Comparison of ENCODE assay signal across 8 cellular contexts in genomic region chr11:66311965-66312548, GRCh38. TPM values are rescaled to one million over a fixed set of nuclear protein-coding genes. Genes with fewer than 3 reads are reported as not detected.
A peak's percentile ranks its signal among the peaks of the same experiment; 100 is the strongest.
DNase-seq lines count a peak whose midpoint lies in the region; ATAC-seq, FAIRE-seq and TF ChIP-seq lines count a peak whose summit lies in the region.

No MANE protein-coding gene starts in this region.

- 0 to 1% (median 0%) methylated on average over 15 to 44 of the region's 44 CpGs for WGBS in adrenal gland, 4 donors
- under 1% methylated on average over 43 of the region's 44 CpGs for WGBS in prostate gland

- peak; percentile 99 for FAIRE-seq in GM12892 (lab: Jason Lieb, UNC)

- H3K27ac ChIP-seq in adrenal gland (peak overlapping the region; percentile 67 to 91 (median 81)), left ventricle myocardium inferior (replicated peaks) (peak overlapping the region; percentile 92), prostate gland (peak overlapping the region; percentile 82 to 87)

- H3K9me3 ChIP-seq in adrenal gland (replicated peaks in 1 of 3) = no peaks in the 10 kb centered on the region
- no peaks in the 10 kb centered on the region for H3K9me3 ChIP-seq in left ventricle myocardium inferior (replicated peaks)
- no peaks in the 10 kb centered on the region for H3K9me3 ChIP-seq in prostate gland

- peak; percentile 63 for ATAC-seq in HG02852 (IDR thresholded peaks at IDR 0.05; ENCODE audit: unreplicated experiment)

- DNase-seq in GM12892 (ENCODE audit: insufficient read length) (peak; percentile 93), NCI-H1436 (lab: John Stamatoyannopoulos, UW) (peak; percentile 94), T follicular helper cell (ENCODE audit: low read depth) (peak; percentile 97), adrenal gland (peak; percentile 87 to 97 (median 92)), left ventricle myocardium inferior (peak; percentile 93), prostate gland (ENCODE audit: low spot score) (peak; percentile 95), ureter (ENCODE audit: low spot score) (peak; percentile 90)

- no peaks in the 10 kb centered on the region for H3K36me3 ChIP-seq in adrenal gland (replicated peaks in 1 of 2)
- no peaks in the 10 kb centered on the region for H3K36me3 ChIP-seq in left ventricle myocardium inferior
- H3K36me3 ChIP-seq in prostate gland = no peaks in the 10 kb centered on the region

- TF ChIP-seq POLR2A in GM12892 (IDR thresholded peaks at IDR 0.05; ENCODE audit: low read depth, low read length) (no peak), adrenal gland (IDR thresholded peaks at IDR 0.05) (peak in 1 of 2 donors; percentile 57), prostate gland (IDR thresholded peaks at IDR 0.05) (peak; percentile 39)

- TF ChIP-seq CTCF in adrenal gland (IDR thresholded peaks at IDR 0.05) (peak; percentile 34 to 97 (median 90)), left ventricle myocardium inferior (IDR thresholded peaks at IDR 0.05; ENCODE audit: borderline replicate concordance) (peak; percentile 48), prostate gland (IDR thresholded peaks at IDR 0.05) (peak; percentile 63 to 96 (median 90))

- peak overlapping the region in 3 of 4 donors; percentile 36 to 57 (median 48) for H3K4me3 ChIP-seq in adrenal gland
- peak overlapping the region; percentile 73 for H3K4me3 ChIP-seq in left ventricle myocardium inferior
- H3K4me3 ChIP-seq in prostate gland = peak overlapping the region; percentile 34 to 43

- intact Hi-C loops in adrenal gland (cut with DNase I) (no loop called here), left ventricle myocardium inferior (cut with micrococcal nuclease) (loop anchor here (5.0 kb wide), 1 partner anchor 75 kb away; no protein-coding TSS in a partner anchor), prostate gland (cut with DNase I) (loop anchor here (2.0 kb wide), 2 partner anchors 17 to 77 kb away; no protein-coding TSS in a partner anchor)

- no peaks in the 10 kb centered on the region for H3K27me3 ChIP-seq in adrenal gland
- no peaks in the 10 kb centered on the region for H3K27me3 ChIP-seq in left ventricle myocardium inferior (ENCODE audit: low read depth)
- no peaks in the 10 kb centered on the region for H3K27me3 ChIP-seq in prostate gland (replicated peaks; ENCODE audit: insufficient read depth)

- H3K4me1 ChIP-seq in adrenal gland (replicated peaks in 1 of 2) (peaks cover 6 to 7% of the 10 kb centered on the region in 2 donors), left ventricle myocardium inferior (peaks cover 30% of the 10 kb centered on the region), prostate gland (replicated peaks) (no peaks in the 10 kb centered on the region)

RNA-seq across cellular contexts. Expression of gene CD248, which starts 4.8 kb away (rescaled TPM):
- not detected for polyA plus RNA-seq in GM12892 (2012; ENCODE audit: missing spikeins)
- 10 to 100 TPM in 7 of 8 donors, 1 to 10 TPM in 1; 9.0 to 21.7 (median 15.8) TPM for total RNA-seq in adrenal gland
- polyA plus RNA-seq in adrenal gland = 10 to 100 TPM in 2 of 3 donors, 1 to 10 TPM in 1; 4.2 to 28.0 (median 19.2) TPM
- 12.3 TPM for total RNA-seq in left ventricle myocardium inferior
- total RNA-seq in prostate gland = 1 to 10 TPM; 1.9 to 7.3 TPM
- total RNA-seq in ureter = 49.2 TPM

RNA-seq across cellular contexts. Expression of gene TMEM151A, which starts 20.4 kb away (rescaled TPM):
- polyA plus RNA-seq in GM12892 (2012; ENCODE audit: missing spikeins) = not detected
- 1 to 10 TPM in 3 of 8 donors, under 1 TPM in 2, not detected in 3; 0.07 to 2.3 (median 1.3) TPM for total RNA-seq in adrenal gland
- polyA plus RNA-seq in adrenal gland = 1 to 10 TPM in 2 of 3 donors, under 1 TPM in 1; 0.42 to 6.8 (median 1.9) TPM
- not detected for total RNA-seq in left ventricle myocardium inferior
- total RNA-seq in prostate gland = under 1 TPM; 0.17 to 0.50 TPM
- total RNA-seq in ureter = not detected

RNA-seq across cellular contexts. Expression of gene YIF1A, which starts 23.1 kb away (rescaled TPM):
- 25.8 TPM for polyA plus RNA-seq in GM12892 (2012; ENCODE audit: missing spikeins)
- total RNA-seq in adrenal gland = 100 to 1,000 TPM in 4 of 8 donors, 10 to 100 TPM in 4; 69.7 to 154 (median 97.1) TPM
- polyA plus RNA-seq in adrenal gland = 100 to 1,000 TPM in 2 of 3 donors, 10 to 100 TPM in 1; 97.9 to 129 (median 104) TPM
- 45.6 TPM for total RNA-seq in left ventricle myocardium inferior
- 100 to 1,000 TPM in 1 of 2 donors, 10 to 100 TPM in 1; 92.6 to 112 TPM for total RNA-seq in prostate gland
- 78.7 TPM for total RNA-seq in ureter

RNA-seq across cellular contexts. Expression of gene RIN1, which starts 24.2 kb away (rescaled TPM):
- not detected for polyA plus RNA-seq in GM12892 (2012; ENCODE audit: missing spikeins)
- total RNA-seq in adrenal gland (10 to 100 TPM in 2 of 8 donors, 1 to 10 TPM in 6; 4.6 to 13.1 (median 7.1) TPM), left ventricle myocardium inferior (1.0 TPM), prostate gland (10 to 100 TPM; 12.8 to 16.9 TPM), ureter (16.7 TPM)
- polyA plus RNA-seq in adrenal gland = 10 to 100 TPM in 2 of 3 donors, 1 to 10 TPM in 1; 1.6 to 15.2 (median 10.9) TPM

RNA-seq across cellular contexts. Expression of gene BRMS1, which starts 32.8 kb away (rescaled TPM):
- polyA plus RNA-seq in GM12892 (2012; ENCODE audit: missing spikeins) = 24.6 TPM
- 10 to 100 TPM; 22.4 to 52.4 (median 40.2) TPM for total RNA-seq in adrenal gland
- polyA plus RNA-seq in adrenal gland = 10 to 100 TPM; 41.1 to 55.3 (median 53.8) TPM
- total RNA-seq in left ventricle myocardium inferior = 14.7 TPM
- total RNA-seq in prostate gland = 10 to 100 TPM; 55.7 to 71.3 TPM
- total RNA-seq in ureter = 25.7 TPM

Comparison
In these comparisons a context has a peak if more than half of its experiments do, and no peak if none do; other contexts are left out.
1. Peak in every context shown above with its lines: DNase-seq, ATAC-seq, H3K4me3 ChIP-seq and H3K27ac ChIP-seq.
2. intact Hi-C loops: an anchor here in left ventricle myocardium inferior (5.0 kb wide) and prostate gland (2.0 kb wide); none called in adrenal gland.